ENCODE assay signal across 27 cellular contexts in the genomic region with DNA sequence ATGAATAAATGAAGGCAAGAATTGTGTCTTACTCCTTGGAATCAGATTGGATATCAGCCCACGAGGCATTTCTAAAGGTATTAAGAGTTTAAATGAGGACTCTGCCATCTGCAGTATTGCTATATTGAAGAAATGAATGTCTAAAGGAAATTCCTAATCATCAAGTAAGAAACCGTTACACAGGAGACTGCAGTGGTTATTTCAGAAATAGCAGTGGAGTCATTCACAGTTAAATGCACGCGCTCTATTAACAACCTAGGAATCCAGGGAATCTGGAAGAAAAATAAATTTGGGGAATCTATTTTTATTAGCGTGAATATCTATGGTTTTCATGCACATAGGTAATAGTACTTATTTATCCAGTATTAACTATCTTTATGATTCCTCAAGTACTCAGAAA.
"Had no signal": no experiment of that assay in that cellular context is flagged by ENCODE, and none has a peak within 500 bp of the region (broad histone marks: within the 10 kb centered on the region; RNA-seq: fewer than 3 reads in every experiment).

No MANE protein-coding gene starts in this region.

- H3K4me1 ChIP-seq: adrenal gland, ascending aorta, breast epithelium, colonic mucosa, heart left ventricle, lower lobe of right lung, tibial artery had no signal

- H3K9me3 ChIP-seq: adrenal gland, ascending aorta, breast epithelium, colonic mucosa, esophagus squamous epithelium, gastroesophageal sphincter, heart left ventricle, lower lobe of right lung, tibial artery had no signal

- FAIRE-seq: kidney had no signal

- DNase-seq: activated CD4-positive, alpha-beta T cell treated with anti-CD3 and anti-CD28 coated beads, Interleukin-2, amount 50 U/mL, for 1 hour; activated CD4-positive, CD25-positive, alpha-beta regulatory T cell treated with anti-CD3 and anti-CD28 coated beads, Interleukin-2, amount 50 U/mL, for 72 hours; activated CD8-positive, alpha-beta memory T cell treated with anti-CD3 and anti-CD28 coated beads for 24 hours; activated CD8-positive, alpha-beta memory T cell treated with anti-CD3 and anti-CD28 coated beads, Interleukin-2, amount 50 U/mL, for 4 hours; activated naive CD4-positive, alpha-beta T cell; activated T-cell treated with anti-CD3 and anti-CD28 coated beads, Interleukin-2, amount 50 U/mL, for 4 hours; adrenal gland; colonic mucosa; effector memory CD8-positive, alpha-beta T cell; esophagus squamous epithelium; heart left ventricle; kidney; lower lobe of right lung; naive thymus-derived CD8-positive, alpha-beta T cell; retina; stimulated activated CD4-positive, alpha-beta T cell treated with anti-CD3 and anti-CD28 coated beads, Interleukin-4, amount 100 ng/mL, for 4 hours; stimulated activated naive CD8-positive, alpha-beta T cell treated with anti-CD3 and anti-CD28 coated beads, Interleukin-15, amount 100 ng/mL, for 72 hours; T-helper 2 cell; tibial artery had no signal

- H3K9ac ChIP-seq: neural progenitor cell had no signal

- H3K4me3 ChIP-seq: adrenal gland, ascending aorta, breast epithelium, colonic mucosa, esophagus squamous epithelium, gastroesophageal sphincter, heart left ventricle, lower lobe of right lung, neural progenitor cell, tibial artery had no signal

- H3K27ac Mint-ChIP-seq: activated naive CD8-positive, alpha-beta T cell; activated T-helper 2 cell treated with anti-CD3 and anti-CD28 coated beads, Interferon-gamma antibody, Interleukin-2, Interleukin-4, amounts not matched to agents 10 μg/mL and 5 μg/mL and 100 μg/mL, durations not matched to agents 14 hours and 24 hours and 36 hours; effector memory CD8-positive, alpha-beta T cell; naive thymus-derived CD8-positive, alpha-beta T cell; neural progenitor cell; stimulated activated naive CD8-positive, alpha-beta T cell treated with anti-CD3 and anti-CD28 coated beads, Interleukin-15, amount 100 ng/mL, for 72 hours had no signal

- H3K27me3 Mint-ChIP-seq: central memory CD8-positive, alpha-beta T cell had no signal

- H3K4me1 Mint-ChIP-seq: central memory CD8-positive, alpha-beta T cell; naive thymus-derived CD8-positive, alpha-beta T cell; stimulated activated naive CD8-positive, alpha-beta T cell treated with anti-CD3 and anti-CD28 coated beads, Interleukin-15, amount 100 ng/mL, for 72 hours had no signal

- H3K36me3 ChIP-seq: adrenal gland, ascending aorta, breast epithelium, colonic mucosa, esophagus squamous epithelium, gastroesophageal sphincter, heart left ventricle, lower lobe of right lung, neural progenitor cell, tibial artery had no signal

- H3K4me2 ChIP-seq: neural progenitor cell had no signal

- H3K36me3 Mint-ChIP-seq: activated naive CD8-positive, alpha-beta T cell; naive thymus-derived CD8-positive, alpha-beta T cell had no signal

- H3K27me3 ChIP-seq: adrenal gland, ascending aorta, breast epithelium, colonic mucosa, esophagus squamous epithelium, gastroesophageal sphincter, heart left ventricle, neural progenitor cell had no signal

- H3K4me3 Mint-ChIP-seq: activated naive CD8-positive, alpha-beta T cell; activated T-cell treated with anti-CD3 and anti-CD28 coated beads, Interleukin-2, amount 50 U/mL, for 4 hours; central memory CD8-positive, alpha-beta T cell; effector memory CD8-positive, alpha-beta T cell; naive thymus-derived CD8-positive, alpha-beta T cell; neural progenitor cell; stimulated activated naive CD8-positive, alpha-beta T cell treated with anti-CD3 and anti-CD28 coated beads, Interleukin-15, amount 100 ng/mL, for 72 hours had no signal

- H2AFZ ChIP-seq: neural progenitor cell had no signal

- H3K27ac ChIP-seq: adrenal gland, ascending aorta, breast epithelium, colonic mucosa, dorsolateral prefrontal cortex, esophagus squamous epithelium, gastroesophageal sphincter, heart left ventricle, lower lobe of right lung, neural progenitor cell, tibial artery had no signal

- H3K9me3 Mint-ChIP-seq: activated T-cell treated with anti-CD3 and anti-CD28 coated beads, Interleukin-2, amount 50 U/mL, for 4 hours; activated T-helper 2 cell treated with anti-CD3 and anti-CD28 coated beads, Interferon-gamma antibody, Interleukin-2, Interleukin-4, amounts not matched to agents 10 μg/mL and 5 μg/mL and 100 μg/mL, durations not matched to agents 14 hours and 24 hours and 36 hours; central memory CD8-positive, alpha-beta T cell; effector memory CD8-positive, alpha-beta T cell; naive thymus-derived CD8-positive, alpha-beta T cell; neural progenitor cell; stimulated activated naive CD8-positive, alpha-beta T cell treated with anti-CD3 and anti-CD28 coated beads, Interleukin-15, amount 100 ng/mL, for 72 hours had no signal
